1 cellular context compared by ENCODE assay signal in the genomic region with DNA sequence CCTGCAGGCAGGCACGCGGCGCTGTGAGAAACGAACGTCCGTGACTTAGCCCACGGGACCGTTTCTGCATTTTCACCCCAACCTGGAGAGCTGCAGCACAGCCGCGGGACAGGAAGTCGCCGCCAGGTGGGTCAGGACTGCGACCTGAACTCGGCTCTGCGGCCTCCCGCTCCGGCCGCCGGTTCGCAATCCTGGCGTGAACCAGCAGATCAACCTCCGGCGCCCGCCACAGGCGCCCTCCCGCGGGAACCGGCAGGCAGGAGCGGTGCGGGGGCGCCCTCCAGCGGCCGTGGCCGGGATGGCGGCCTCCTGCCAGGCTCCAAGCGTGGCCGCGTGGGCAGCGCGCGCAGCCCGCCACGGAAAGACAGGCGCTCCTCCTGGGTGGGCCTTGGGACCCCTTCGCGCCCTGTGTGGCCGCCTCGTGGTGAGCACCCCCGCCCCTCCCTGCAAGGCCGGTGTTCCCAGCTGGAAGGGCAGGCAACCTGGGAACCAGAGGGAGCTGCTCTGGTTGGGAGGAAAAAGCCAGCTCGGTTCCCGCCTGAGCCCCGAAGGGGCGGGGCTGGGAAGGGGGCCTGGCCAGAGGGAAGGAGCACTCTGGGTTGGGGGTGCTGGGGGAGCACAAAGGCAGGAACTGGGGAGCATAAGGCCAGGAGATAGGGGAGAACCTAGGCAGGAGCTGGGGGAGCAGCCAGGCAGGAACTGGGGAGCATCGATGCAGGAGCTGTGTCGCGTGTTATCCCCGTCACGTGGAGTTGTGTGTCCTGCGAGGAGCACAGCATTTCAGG.
TF ChIP-seq lines count a peak whose summit lies in the region.

No MANE protein-coding gene starts in this region.

TF ChIP-seq in HepG2, 621 proteins besides CTCF, POLR2A, EP300 and RAD21 (continued from another document and continues in another):
- TF ChIP-seq SAP130 (CRISPR knock-in tag; IDR thresholded peaks at IDR 0.05; ENCODE audit: low read depth) (peak; percentile 59; the same call in 1 of the 2 replicates), LBX2 (CRISPR knock-in tag; IDR thresholded peaks at IDR 0.05; ENCODE audit: borderline replicate concordance) (peak; percentile 51; the same call in 1 of the 2 replicates), HMGXB4 (CRISPR knock-in tag; IDR thresholded peaks at IDR 0.05; ENCODE audit: borderline replicate concordance in 1 of 2, low read depth in 1 of 2) (peak; percentile 90 to 93), ZNF264 (CRISPR knock-in tag; IDR thresholded peaks at IDR 0.05) (no peak), ZNF792 (CRISPR knock-in tag; IDR thresholded peaks at IDR 0.05) (peak; percentile 85), ATF1 (CRISPR knock-in tag; IDR thresholded peaks at IDR 0.05) (no peak), FOXK1 (CRISPR knock-in tag; IDR thresholded peaks at IDR 0.05; ENCODE audit: borderline replicate concordance, low read depth) (peak; percentile 28; the same call in 1 of the 2 replicates), HNRNPK (IDR thresholded peaks at IDR 0.05; ENCODE audit: low read depth, low read length, poor library complexity, severe bottlenecking) (peak; percentile 68), ZNF746 (CRISPR knock-in tag; IDR thresholded peaks at IDR 0.05) (peak; percentile 69; the same call in 1 of the 2 replicates), ZNF121 (CRISPR knock-in tag; IDR thresholded peaks at IDR 0.05) (peak; percentile 56; the same call in 1 of the 2 replicates), PHF21A (CRISPR knock-in tag; IDR thresholded peaks at IDR 0.05) (peak; percentile 74; the same call in 1 of the 2 replicates), SATB2 (CRISPR knock-in tag; IDR thresholded peaks at IDR 0.05) (no peak), SALL1 (CRISPR knock-in tag; IDR thresholded peaks at IDR 0.05) (peak; percentile 94), ADNP (CRISPR knock-in tag; IDR thresholded peaks at IDR 0.05) (no peak; the same call in 1 of the 2 replicates), BCL3 (CRISPR knock-in tag; IDR thresholded peaks at IDR 0.05) (peak; percentile 96; the same call in 1 of the 2 replicates), MEIS1 (CRISPR knock-in tag; IDR thresholded peaks at IDR 0.05; ENCODE audit: borderline replicate concordance) (peak; percentile 64), ZNF598 (CRISPR knock-in tag; IDR thresholded peaks at IDR 0.05; ENCODE audit: borderline replicate concordance) (peak; percentile 58; the same call in 1 of the 2 replicates), SMC3 (IDR thresholded peaks at IDR 0.05; ENCODE audit: low read length) (peak; percentile 56; the same call in 1 of the 2 replicates), ZSCAN29 (CRISPR knock-in tag; conservative IDR thresholded peaks at IDR 0.05) (peak; percentile 79; the same call in 1 of the 2 replicates), IRX3 (CRISPR knock-in tag; IDR thresholded peaks at IDR 0.05; ENCODE audit: borderline replicate concordance, low read depth) (peak; percentile 89; the same call in 1 of the 2 replicates), ZBTB49 (CRISPR knock-in tag; IDR thresholded peaks at IDR 0.05; ENCODE audit: borderline replicate concordance) (no peak), HES4 (CRISPR knock-in tag; IDR thresholded peaks at IDR 0.05; ENCODE audit: borderline replicate concordance) (no peak), DNMT3B (CRISPR knock-in tag; conservative IDR thresholded peaks at IDR 0.05) (no peak), ZNF776 (CRISPR knock-in tag; IDR thresholded peaks at IDR 0.05) (peak; percentile 63; the same call in 1 of the 2 replicates), CBX2 (IDR thresholded peaks at IDR 0.05; ENCODE audit: low read depth, low read length) (no peak), CBX2 (CRISPR knock-in tag; IDR thresholded peaks at IDR 0.05; ENCODE audit: low read depth) (peak; percentile 86; the same call in 1 of the 2 replicates), PAWR (CRISPR knock-in tag; IDR thresholded peaks at IDR 0.05; ENCODE audit: borderline replicate concordance) (0 out of 2 replicates have a peak, but pooled peaks have one; percentile 61), ZBTB33 (CRISPR knock-in tag; IDR thresholded peaks at IDR 0.05) (peak; percentile 53; the same call in 1 of the 2 replicates), TMF1 (CRISPR knock-in tag; IDR thresholded peaks at IDR 0.05; ENCODE audit: low read depth) (peak; percentile 78; the same call in 1 of the 2 replicates), KLF13 (CRISPR knock-in tag; IDR thresholded peaks at IDR 0.05) (peak; percentile 36; the same call in 1 of the 2 replicates), ZBTB21 (CRISPR knock-in tag; IDR thresholded peaks at IDR 0.05) (no peak), ELF1 (CRISPR knock-in tag; IDR thresholded peaks at IDR 0.05) (0 out of 2 replicates have a peak, but pooled peaks have one; percentile 24), ZNF260 (CRISPR knock-in tag; IDR thresholded peaks at IDR 0.05; ENCODE audit: borderline replicate concordance, low read depth) (peak; percentile 61; the same call in 1 of the 2 replicates)
- TF ChIP-seq, protein P1, sequence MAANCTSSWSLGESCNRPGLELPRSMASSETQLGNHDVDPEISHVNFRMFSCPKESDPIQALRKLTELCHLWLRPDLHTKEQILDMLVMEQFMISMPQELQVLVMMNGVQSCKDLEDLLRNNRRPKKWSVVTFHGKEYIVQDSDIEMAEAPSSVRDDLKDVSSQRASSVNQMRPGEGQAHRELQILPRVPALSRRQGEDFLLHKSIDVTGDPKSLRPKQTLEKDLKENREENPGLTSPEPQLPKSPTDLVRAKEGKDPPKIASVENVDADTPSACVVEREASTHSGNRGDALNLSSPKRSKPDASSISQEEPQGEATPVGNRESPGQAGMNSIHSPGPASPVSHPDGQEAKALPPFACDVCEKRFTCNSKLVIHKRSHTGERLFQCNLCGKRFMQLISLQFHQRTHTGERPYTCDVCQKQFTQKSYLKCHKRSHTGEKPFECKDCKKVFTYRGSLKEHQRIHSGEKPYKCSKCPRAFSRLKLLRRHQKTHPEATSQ (CRISPR knock-in tag; IDR thresholded peaks at IDR 0.05; ENCODE audit: borderline replicate concordance), result peak; percentile 69; the same call in 1 of the 2 replicates
- TF ChIP-seq, protein P2, sequence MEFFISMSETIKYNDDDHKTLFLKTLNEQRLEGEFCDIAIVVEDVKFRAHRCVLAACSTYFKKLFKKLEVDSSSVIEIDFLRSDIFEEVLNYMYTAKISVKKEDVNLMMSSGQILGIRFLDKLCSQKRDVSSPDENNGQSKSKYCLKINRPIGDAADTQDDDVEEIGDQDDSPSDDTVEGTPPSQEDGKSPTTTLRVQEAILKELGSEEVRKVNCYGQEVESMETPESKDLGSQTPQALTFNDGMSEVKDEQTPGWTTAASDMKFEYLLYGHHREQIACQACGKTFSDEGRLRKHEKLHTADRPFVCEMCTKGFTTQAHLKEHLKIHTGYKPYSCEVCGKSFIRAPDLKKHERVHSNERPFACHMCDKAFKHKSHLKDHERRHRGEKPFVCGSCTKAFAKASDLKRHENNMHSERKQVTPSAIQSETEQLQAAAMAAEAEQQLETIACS (CRISPR knock-in tag; IDR thresholded peaks at IDR 0.05), result peak; percentile 57
- TF ChIP-seq, protein P3, sequence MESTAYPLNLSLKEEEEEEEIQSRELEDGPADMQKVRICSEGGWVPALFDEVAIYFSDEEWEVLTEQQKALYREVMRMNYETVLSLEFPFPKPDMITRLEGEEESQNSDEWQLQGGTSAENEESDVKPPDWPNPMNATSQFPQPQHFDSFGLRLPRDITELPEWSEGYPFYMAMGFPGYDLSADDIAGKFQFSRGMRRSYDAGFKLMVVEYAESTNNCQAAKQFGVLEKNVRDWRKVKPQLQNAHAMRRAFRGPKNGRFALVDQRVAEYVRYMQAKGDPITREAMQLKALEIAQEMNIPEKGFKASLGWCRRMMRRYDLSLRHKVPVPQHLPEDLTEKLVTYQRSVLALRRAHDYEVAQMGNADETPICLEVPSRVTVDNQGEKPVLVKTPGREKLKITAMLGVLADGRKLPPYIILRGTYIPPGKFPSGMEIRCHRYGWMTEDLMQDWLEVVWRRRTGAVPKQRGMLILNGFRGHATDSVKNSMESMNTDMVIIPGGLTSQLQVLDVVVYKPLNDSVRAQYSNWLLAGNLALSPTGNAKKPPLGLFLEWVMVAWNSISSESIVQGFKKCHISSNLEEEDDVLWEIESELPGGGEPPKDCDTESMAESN (CRISPR knock-in tag; conservative IDR thresholded peaks at IDR 0.05), result peak; percentile 95
- TF ChIP-seq, protein P4, sequence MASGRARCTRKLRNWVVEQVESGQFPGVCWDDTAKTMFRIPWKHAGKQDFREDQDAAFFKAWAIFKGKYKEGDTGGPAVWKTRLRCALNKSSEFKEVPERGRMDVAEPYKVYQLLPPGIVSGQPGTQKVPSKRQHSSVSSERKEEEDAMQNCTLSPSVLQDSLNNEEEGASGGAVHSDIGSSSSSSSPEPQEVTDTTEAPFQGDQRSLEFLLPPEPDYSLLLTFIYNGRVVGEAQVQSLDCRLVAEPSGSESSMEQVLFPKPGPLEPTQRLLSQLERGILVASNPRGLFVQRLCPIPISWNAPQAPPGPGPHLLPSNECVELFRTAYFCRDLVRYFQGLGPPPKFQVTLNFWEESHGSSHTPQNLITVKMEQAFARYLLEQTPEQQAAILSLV (CRISPR knock-in tag; IDR thresholded peaks at IDR 0.05; ENCODE audit: borderline replicate concordance), result peak; percentile 38; the same call in 1 of the 2 replicates
- TF ChIP-seq, protein P5, sequence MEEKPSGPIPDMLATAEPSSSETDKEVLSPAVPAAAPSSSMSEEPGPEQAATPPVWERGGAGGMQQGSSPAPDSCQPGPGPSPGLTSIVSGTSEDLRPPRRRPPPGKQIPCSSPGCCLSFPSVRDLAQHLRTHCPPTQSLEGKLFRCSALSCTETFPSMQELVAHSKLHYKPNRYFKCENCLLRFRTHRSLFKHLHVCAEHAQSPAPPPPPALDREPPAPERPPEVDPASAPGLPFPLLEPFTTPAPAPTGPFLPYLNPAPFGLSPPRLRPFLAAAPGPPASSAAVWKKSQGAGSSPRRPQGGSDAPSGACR (CRISPR knock-in tag; IDR thresholded peaks at IDR 0.05), result 0 out of 2 replicates have a peak, but pooled peaks have one; percentile 66
- TF ChIP-seq, protein P6, sequence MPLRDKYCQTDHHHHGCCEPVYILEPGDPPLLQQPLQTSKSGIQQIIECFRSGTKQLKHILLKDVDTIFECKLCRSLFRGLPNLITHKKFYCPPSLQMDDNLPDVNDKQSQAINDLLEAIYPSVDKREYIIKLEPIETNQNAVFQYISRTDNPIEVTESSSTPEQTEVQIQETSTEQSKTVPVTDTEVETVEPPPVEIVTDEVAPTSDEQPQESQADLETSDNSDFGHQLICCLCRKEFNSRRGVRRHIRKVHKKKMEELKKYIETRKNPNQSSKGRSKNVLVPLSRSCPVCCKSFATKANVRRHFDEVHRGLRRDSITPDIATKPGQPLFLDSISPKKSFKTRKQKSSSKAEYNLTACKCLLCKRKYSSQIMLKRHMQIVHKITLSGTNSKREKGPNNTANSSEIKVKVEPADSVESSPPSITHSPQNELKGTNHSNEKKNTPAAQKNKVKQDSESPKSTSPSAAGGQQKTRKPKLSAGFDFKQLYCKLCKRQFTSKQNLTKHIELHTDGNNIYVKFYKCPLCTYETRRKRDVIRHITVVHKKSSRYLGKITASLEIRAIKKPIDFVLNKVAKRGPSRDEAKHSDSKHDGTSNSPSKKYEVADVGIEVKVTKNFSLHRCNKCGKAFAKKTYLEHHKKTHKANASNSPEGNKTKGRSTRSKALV (CRISPR knock-in tag; IDR thresholded peaks at IDR 0.05), result 0 out of 2 replicates have a peak, but pooled peaks have one; percentile 85
